In genomic region chr20:41411458-41411857, GRCh38 we compare ENCODE assay signal across 9 cellular contexts. TPM values are rescaled to one million over a fixed set of nuclear protein-coding genes. Genes with fewer than 3 reads are reported as not detected.
DNase-seq lines count a peak whose midpoint lies in the region; ATAC-seq and TF ChIP-seq lines count a peak whose summit lies in the region.
"Had no signal": no experiment of that assay in that cellular context is flagged by ENCODE, and none has a peak within 500 bp of the region (broad histone marks: within the 10 kb centered on the region; RNA-seq: fewer than 3 reads in every experiment).

No MANE protein-coding gene starts in this region.

- H3K4me1 ChIP-seq in skeletal muscle tissue (ENCODE audit: control insufficient read depth in 3 of 3, insufficient read depth in 3 of 3, low read length in 3 of 3) = peaks cover 45 to 55% (median 55%) of the 10 kb centered on the region in 3 donors

- no peak overlapping the region for H3K4me3 ChIP-seq in fibroblast of the aortic adventitia (ENCODE audit: low read depth, low read length)
- no peak overlapping the region for H3K4me3 ChIP-seq in skeletal muscle tissue (ENCODE audit: low read length in 3 of 3)

- no peaks in the 10 kb centered on the region for H3K9me3 ChIP-seq in skeletal muscle tissue (ENCODE audit: control insufficient read depth in 3 of 3, low read length in 3 of 3)

- DNase-seq in RKO (ENCODE audit: low spot score) (peak; percentile 65), fibroblast of the aortic adventitia (ENCODE audit: low read depth) (peak; percentile 56), NCI-H187 treated with DMSO at 0.1 percent for 48 hours (lab: John Stamatoyannopoulos, UW) (no peak), H4 (ENCODE audit: low spot score) (no peak)
- DNase-seq in activated CD4-positive, alpha-beta T cell treated with anti-CD3 and anti-CD28 coated beads for 4 hours = no peak

- no peaks in the 10 kb centered on the region for H3K27me3 ChIP-seq in skeletal muscle tissue (ENCODE audit: control insufficient read depth in 3 of 3, insufficient read depth in 3 of 3, low read length in 3 of 3)

- ATAC-seq in HG02870 (IDR thresholded peaks at IDR 0.05; ENCODE audit: unreplicated experiment) = no peak

- peak overlapping the region; percentile 73 for H3K27ac ChIP-seq in skeletal muscle tissue (ENCODE audit: low read depth, low read length)

- TF ChIP-seq CTCF in GM12874 (IDR thresholded peaks at IDR 0.05; ENCODE audit: insufficient read depth, low read depth, low read length) (peak; percentile 7; the same call in 1 of the 2 replicates), fibroblast of the aortic adventitia (IDR thresholded peaks at IDR 0.05; ENCODE audit: insufficient read depth, low read length) (peak; percentile 37)

- H3K9ac ChIP-seq in skeletal muscle tissue (ENCODE audit: low read depth in 1 of 3, low read length in 3 of 3) = peak overlapping the region in 1 of 3 donors; percentile 34

- peaks cover 39 to 48% (median 47%) of the 10 kb centered on the region in 3 donors for H3K36me3 ChIP-seq in skeletal muscle tissue (ENCODE audit: control insufficient read depth in 3 of 3, insufficient read depth in 3 of 3, low read length in 3 of 3)

RNA-seq across cellular contexts. Expression of gene EMILIN3, which starts 44.8 kb away (rescaled TPM):
- total RNA-seq in fibroblast of the aortic adventitia (ENCODE audit: low replicate concordance) = not detected in 2 replicates
- 23.5 TPM for total RNA-seq in skeletal muscle tissue
- not detected in 2 replicates for total RNA-seq in H4 (2014; rRNA removed; shearing (Covaris generic))
- total RNA-seq: activated CD8-positive, alpha-beta memory T cell treated with anti-CD3 and anti-CD28 coated beads for 36 hours had no signal

Comparison
In these comparisons a context has a peak if more than half of its experiments do, and no peak if none do; other contexts are left out.
1. DNase-seq: peak in RKO (single experiment) and fibroblast of the aortic adventitia (single experiment); none in NCI-H187 treated with DMSO at 0.1 percent for 48 hours (single experiment), H4 (single experiment) and activated CD4-positive, alpha-beta T cell treated with anti-CD3 and anti-CD28 coated beads for 4 hours (0 of 2).
2. RNA of gene EMILIN3, which starts 44.8 kb away (total RNA-seq): 23.5 TPM in skeletal muscle tissue (single experiment); not detected in fibroblast of the aortic adventitia and not detected in H4; every median in the first group is over 10 times any median in the second.